33 cellular contexts compared by ENCODE assay signal in genomic region chr17:14409292-14409691, GRCh38.
"Had no signal": no experiment of that assay in that cellular context is flagged by ENCODE, and none has a peak within 500 bp of the region (broad histone marks: within the 10 kb centered on the region; RNA-seq: fewer than 3 reads in every experiment).

No MANE protein-coding gene starts in this region.

- H3K9me3 Mint-ChIP-seq: activated naive CD4-positive, alpha-beta T cell treated with anti-CD3 and anti-CD28 coated beads, Interleukin-2, amount 10 ng/mL, durations not matched to agents 7 days and 5 days; activated T-cell treated with anti-CD3 and anti-CD28 coated beads, Interleukin-2, amount 50 U/mL, for 24 hours; central memory CD8-positive, alpha-beta T cell had no signal

- H3K4me3 ChIP-seq: ascending aorta, cardiac muscle cell had no signal

- H3K27ac Mint-ChIP-seq: activated CD4-positive, alpha-beta memory T cell treated with anti-CD3 and anti-CD28 coated beads, Interleukin-2, amount 10 ng/mL, durations not matched to agents 7 days and 5 days; activated CD4-positive, alpha-beta T cell treated with anti-CD3 and anti-CD28 coated beads, Interleukin-2, amount 10 ng/mL, durations not matched to agents 7 days and 5 days; activated CD8-positive, alpha-beta memory T cell treated with anti-CD3 and anti-CD28 coated beads, Interleukin-2, amount 10 ng/mL, durations not matched to agents 7 days and 5 days; activated naive CD4-positive, alpha-beta T cell treated with anti-CD3 and anti-CD28 coated beads, Interleukin-2, amount 10 ng/mL, durations not matched to agents 7 days and 5 days; activated naive CD4-positive, alpha-beta T cell treated with anti-CD3 and anti-CD28 coated beads, Interleukin-2, amount 50 U/mL, for 24 hours; activated naive CD8-positive, alpha-beta T cell; activated naive CD8-positive, alpha-beta T cell treated with anti-CD3 and anti-CD28 coated beads, Interleukin-2, amount 10 ng/mL, durations not matched to agents 7 days and 5 days; activated naive CD8-positive, alpha-beta T cell treated with anti-CD3 and anti-CD28 coated beads, Interleukin-2, amount 50 U/mL, for 24 hours; activated T-cell treated with anti-CD3 and anti-CD28 coated beads, Interleukin-2, amount 50 U/mL, for 24 hours; activated T-helper 2 cell treated with anti-CD3 and anti-CD28 coated beads, Interferon-gamma antibody, Interleukin-2, Interleukin-4, amounts not matched to agents 10 μg/mL and 5 μg/mL and 100 μg/mL, durations not matched to agents 14 hours and 24 hours and 36 hours; brain; T-cell; T-helper 17 cell; WTC11 had no signal

- H3K27ac ChIP-seq: ascending aorta, cardiac muscle cell, WERI-Rb-1 had no signal

- DNase-seq: activated CD4-positive, alpha-beta memory T cell treated with anti-CD3 and anti-CD28 coated beads, Interleukin-2, amount 10 ng/mL, durations not matched to agents 7 days and 5 days; activated CD4-positive, alpha-beta T cell treated with anti-CD3 and anti-CD28 coated beads for 1 hour; activated CD4-positive, alpha-beta T cell treated with anti-CD3 and anti-CD28 coated beads for 4 hours; activated CD4-positive, alpha-beta T cell treated with anti-CD3 and anti-CD28 coated beads, Interleukin-2, amount 10 ng/mL, durations not matched to agents 7 days and 5 days; activated CD4-positive, alpha-beta T cell treated with anti-CD3 and anti-CD28 coated beads, Interleukin-2, amount 50 U/mL, for 48 hours; activated CD4-positive, CD25-positive, alpha-beta regulatory T cell; activated CD8-positive, alpha-beta memory T cell treated with anti-CD3 and anti-CD28 coated beads for 24 hours; activated CD8-positive, alpha-beta memory T cell treated with anti-CD3 and anti-CD28 coated beads, Interleukin-2, amount 10 ng/mL, durations not matched to agents 7 days and 5 days; activated CD8-positive, alpha-beta memory T cell treated with anti-CD3 and anti-CD28 coated beads, Interleukin-2, amount 50 U/mL, for 48 hours; activated effector memory CD4-positive, alpha-beta T cell treated with Interleukin-2 at 50 U/mL for 16 hours; activated gamma-delta T cell; activated naive CD4-positive, alpha-beta T cell treated with anti-CD3 and anti-CD28 coated beads, Interleukin-2, amount 10 ng/mL, durations not matched to agents 7 days and 5 days; activated naive CD4-positive, alpha-beta T cell treated with Interleukin-2 at 50 U/mL for 16 hours; activated naive CD8-positive, alpha-beta T cell treated with anti-CD3 and anti-CD28 coated beads, Interleukin-2, amount 10 ng/mL, durations not matched to agents 7 days and 5 days; activated naive CD8-positive, alpha-beta T cell treated with anti-CD3 and anti-CD28 coated beads, Interleukin-2, amount 50 U/mL, for 24 hours; activated T-cell treated with anti-CD3 and anti-CD28 coated beads, Interleukin-2, amount 50 U/mL, for 24 hours; activated T-cell treated with anti-CD3 and anti-CD28 coated beads, Interleukin-2, amount 50 U/mL, for 48 hours; amygdala; anterior cingulate cortex; caudate nucleus; cerebellar nuclear complex; T-cell; T-helper 17 cell; WERI-Rb-1 had no signal

- H3K27me3 ChIP-seq: ascending aorta, cardiac muscle cell had no signal

- ATAC-seq: activated CD4-positive, CD25-positive, alpha-beta regulatory T cell treated with anti-CD3 and anti-CD28 coated beads, Interleukin-2, amount 50 U/mL, for 24 hours; activated CD8-positive, alpha-beta memory T cell treated with anti-CD3 and anti-CD28 coated beads, Interleukin-2, amount 10 ng/mL, durations not matched to agents 7 days and 5 days; activated naive CD8-positive, alpha-beta T cell treated with anti-CD3 and anti-CD28 coated beads, Interleukin-2, amount 50 U/mL, for 24 hours; T-cell; T-helper 17 cell; WTC11 had no signal

- H3K4me3 Mint-ChIP-seq: activated CD4-positive, alpha-beta memory T cell treated with anti-CD3 and anti-CD28 coated beads, Interleukin-2, amount 10 ng/mL, durations not matched to agents 7 days and 5 days; activated CD4-positive, alpha-beta T cell treated with anti-CD3 and anti-CD28 coated beads, Interleukin-2, amount 10 ng/mL, durations not matched to agents 7 days and 5 days; activated CD8-positive, alpha-beta memory T cell treated with anti-CD3 and anti-CD28 coated beads, Interleukin-2, amount 10 ng/mL, durations not matched to agents 7 days and 5 days; activated naive CD4-positive, alpha-beta T cell treated with anti-CD3 and anti-CD28 coated beads, Interleukin-2, amount 10 ng/mL, durations not matched to agents 7 days and 5 days; activated naive CD4-positive, alpha-beta T cell treated with anti-CD3 and anti-CD28 coated beads, Interleukin-2, amount 50 U/mL, for 24 hours; activated naive CD8-positive, alpha-beta T cell; activated naive CD8-positive, alpha-beta T cell treated with anti-CD3 and anti-CD28 coated beads, Interleukin-2, amount 10 ng/mL, durations not matched to agents 7 days and 5 days; activated naive CD8-positive, alpha-beta T cell treated with anti-CD3 and anti-CD28 coated beads, Interleukin-2, amount 50 U/mL, for 24 hours; activated T-cell treated with anti-CD3 and anti-CD28 coated beads, Interleukin-2, amount 50 U/mL, for 24 hours; brain; central memory CD8-positive, alpha-beta T cell; T-cell; T-helper 17 cell; WTC11 had no signal

- H3K9me3 ChIP-seq: ascending aorta had no signal

- H3K27me3 Mint-ChIP-seq: activated CD4-positive, alpha-beta memory T cell treated with anti-CD3 and anti-CD28 coated beads, Interleukin-2, amount 10 ng/mL, durations not matched to agents 7 days and 5 days; activated CD4-positive, alpha-beta T cell treated with anti-CD3 and anti-CD28 coated beads, Interleukin-2, amount 10 ng/mL, durations not matched to agents 7 days and 5 days; activated CD8-positive, alpha-beta memory T cell treated with anti-CD3 and anti-CD28 coated beads, Interleukin-2, amount 10 ng/mL, durations not matched to agents 7 days and 5 days; activated naive CD4-positive, alpha-beta T cell treated with anti-CD3 and anti-CD28 coated beads, Interleukin-2, amount 10 ng/mL, durations not matched to agents 7 days and 5 days; activated naive CD4-positive, alpha-beta T cell treated with anti-CD3 and anti-CD28 coated beads, Interleukin-2, amount 50 U/mL, for 24 hours; activated naive CD8-positive, alpha-beta T cell; activated naive CD8-positive, alpha-beta T cell treated with anti-CD3 and anti-CD28 coated beads, Interleukin-2, amount 10 ng/mL, durations not matched to agents 7 days and 5 days; activated naive CD8-positive, alpha-beta T cell treated with anti-CD3 and anti-CD28 coated beads, Interleukin-2, amount 50 U/mL, for 24 hours; activated T-cell treated with anti-CD3 and anti-CD28 coated beads, Interleukin-2, amount 50 U/mL, for 24 hours; central memory CD8-positive, alpha-beta T cell; T-cell; T-helper 17 cell had no signal

- H3K4me1 ChIP-seq: ascending aorta had no signal

- H3K36me3 Mint-ChIP-seq: activated CD8-positive, alpha-beta memory T cell treated with anti-CD3 and anti-CD28 coated beads, Interleukin-2, amount 10 ng/mL, durations not matched to agents 7 days and 5 days; brain; T-cell had no signal

- H3K36me3 ChIP-seq: ascending aorta, cardiac muscle cell, WERI-Rb-1 had no signal

- H3K4me1 Mint-ChIP-seq: brain had no signal
